In the genomic region with DNA sequence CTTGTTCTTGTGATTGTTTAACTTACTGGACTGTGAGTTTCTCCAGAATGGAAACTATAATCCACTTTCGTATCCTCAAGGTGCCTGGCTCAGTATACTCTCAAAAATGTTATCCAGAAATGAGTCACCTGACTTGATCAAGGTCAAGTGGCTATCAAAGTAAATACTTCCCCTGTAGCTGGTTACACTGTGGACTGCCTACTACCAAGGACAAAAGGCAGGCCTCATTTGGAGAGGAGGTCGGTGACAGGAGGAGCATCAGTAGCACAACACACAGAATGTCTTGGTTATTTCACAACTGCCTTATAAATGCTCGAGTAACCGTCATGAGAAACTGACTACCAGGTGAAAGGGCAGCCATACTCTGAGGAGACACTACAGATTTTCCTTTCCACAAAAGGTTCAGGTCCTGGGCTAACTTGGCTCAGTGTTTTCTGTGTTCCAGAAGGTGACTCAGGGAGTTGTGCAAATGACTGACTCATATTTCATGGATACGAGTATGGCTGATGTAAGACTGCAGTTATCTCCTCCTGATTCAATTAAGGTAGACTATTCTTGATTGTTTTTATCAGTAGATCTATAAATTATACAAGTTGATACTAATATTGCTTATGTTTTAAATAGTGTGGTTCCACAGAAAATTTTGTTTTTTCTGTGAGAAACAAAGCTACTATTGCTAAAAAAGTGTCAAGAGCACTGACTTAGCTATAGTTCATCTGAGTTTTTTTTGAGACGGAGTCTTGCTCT, we compare ENCODE assay signal across 12 cellular contexts. TPM values are rescaled to one million over a fixed set of nuclear protein-coding genes. Genes with fewer than 3 reads are reported as not detected.
DNase-seq lines count a peak whose midpoint lies in the region; ATAC-seq, FAIRE-seq and TF ChIP-seq lines count a peak whose summit lies in the region.
"Had no signal": no experiment of that assay in that cellular context is flagged by ENCODE, and none has a peak within 500 bp of the region (broad histone marks: within the 10 kb centered on the region; RNA-seq: fewer than 3 reads in every experiment).

No MANE protein-coding gene starts in this region.

- H3K36me3 Mint-ChIP-seq in HFFc6 (ENCODE audit: low read depth), result peaks cover 31% of the 10 kb centered on the region
- H3K36me3 Mint-ChIP-seq in T-helper 2 cell treated with Interferon-gamma antibody and Interleukin-4, amounts not matched to agents 5 μg/mL and 100 μg/mL, for 36 hours (ENCODE audit: low read depth), result peaks cover 24% of the 10 kb centered on the region
- H3K36me3 Mint-ChIP-seq: naive B cell had no signal

- H3K4me3 Mint-ChIP-seq in HFFc6, result peak overlapping the region; percentile 53
- no peak overlapping the region for H3K4me3 Mint-ChIP-seq in T-helper 2 cell treated with Interferon-gamma antibody and Interleukin-4, amounts not matched to agents 5 μg/mL and 100 μg/mL, for 36 hours

- H3K4me1 Mint-ChIP-seq in HFFc6 (ENCODE audit: low read depth), result peaks cover 79% of the 10 kb centered on the region
- peaks cover 39% of the 10 kb centered on the region for H3K4me1 Mint-ChIP-seq in T-helper 2 cell treated with Interferon-gamma antibody and Interleukin-4, amounts not matched to agents 5 μg/mL and 100 μg/mL, for 36 hours (ENCODE audit: low read depth)

- H3K4me1 ChIP-seq in ACC112 (ENCODE audit: control insufficient read depth, insufficient read depth, low read length, unreplicated experiment) (peaks cover 45% of the 10 kb centered on the region), HepG2 (ENCODE audit: insufficient read depth, low read length) (peaks cover 51% of the 10 kb centered on the region)

- no peak overlapping the region for H2AFZ ChIP-seq in ACC112 (ENCODE audit: low read length, unreplicated experiment)
- no peak overlapping the region for H2AFZ ChIP-seq in HepG2 (ENCODE audit: low read length)

- 33% methylated on average over 6 of the region's 6 CpGs for WGBS in HepG2 (ENCODE audit: low lambda C conversion rate)

- H3K27ac ChIP-seq in ACC112 (ENCODE audit: low read depth, low read length), result peak overlapping the region; percentile 92
- peak overlapping the region; percentile 50 for H3K27ac ChIP-seq in HepG2 (ENCODE audit: extremely low read length, insufficient read depth, low read length)

- in situ Hi-C loops in HepG2 (cut with HindIII; ENCODE audit: extremely low pct_ligation_motif_present, low pct_unique_long_range_greater_than_20kb), result no loop called here

- no peaks in the 10 kb centered on the region for H3K9me3 ChIP-seq in HepG2 (ENCODE audit: low read length)
- H3K9me3 ChIP-seq: body of pancreas, Peyer's patch had no signal

- TF ChIP-seq CTCF in HFFc6 (IDR thresholded peaks at IDR 0.05), result no peak
- no peak for TF ChIP-seq CTCF in HepG2 (CRISPR knock-in tag; IDR thresholded peaks at IDR 0.05)

- DNase-seq in HFFc6 (peak; percentile 86), amniotic stem cell (lab: John Stamatoyannopoulos, UW) (peak; percentile 77), HepG2 (ENCODE audit: low spot score) (peak; percentile 66), NCI-H345 treated with DMSO at 0.1 percent for 48 hours (lab: John Stamatoyannopoulos, UW; ENCODE audit: unreplicated experiment) (no peak), GM12892 (ENCODE audit: insufficient read length) (no peak)
- no peak for DNase-seq in T-helper 2 cell treated with Interferon-gamma antibody and Interleukin-4, amounts not matched to agents 5 μg/mL and 100 μg/mL, for 36 hours (ENCODE audit: low spot score)
- DNase-seq: GDM1, naive B cell had no signal

- TF ChIP-seq EP300 in HepG2 (IDR thresholded peaks at IDR 0.05; ENCODE audit: low read depth in 2 of 2, low read length in 2 of 2), result peak in 1 of 2 experiments; percentile 43; a peak in 1 of 4 replicates
- no peak for TF ChIP-seq EP300 in HepG2 (CRISPR knock-in tag; IDR thresholded peaks at IDR 0.05; ENCODE audit: borderline replicate concordance)

- no peak for TF ChIP-seq POLR2A in HepG2 (IDR thresholded peaks at IDR 0.05; ENCODE audit: insufficient read depth in 1 of 2, low read depth in 2 of 2, low read length in 2 of 2)
- no peak for TF ChIP-seq POLR2A in GM12892 (IDR thresholded peaks at IDR 0.05; ENCODE audit: low read depth, low read length)

- FAIRE-seq in HepG2 (lab: Jason Lieb, UNC), result peak; percentile 80
- FAIRE-seq in GM12892 (lab: Jason Lieb, UNC), result no peak

- POLR2A ChIA-PET in HepG2 (lab: Yijun Ruan, JAX), result interaction anchor here (1.5 to 2.6 kb wide), 2 partner anchors 33 to 206 kb away, joined by 5 to 13 read pairs; no protein-coding TSS in a partner anchor

- no TSS peak for BruUV-seq in HepG2 (replicated peaks; lab: Mats Ljungman, UMichigan)

- H3K4me3 ChIP-seq in ACC112 (ENCODE audit: low read depth, low read length), result peak overlapping the region; percentile 48
- no peak overlapping the region for H3K4me3 ChIP-seq in HepG2 (replicated peaks in 1 of 3; ENCODE audit: insufficient read depth in 1 of 3, low read depth in 2 of 3, low read length in 3 of 3)
- H3K4me3 ChIP-seq: body of pancreas, Peyer's patch had no signal

- no peaks in the 10 kb centered on the region for H3K9me3 Mint-ChIP-seq in HFFc6
- H3K9me3 Mint-ChIP-seq in T-helper 2 cell treated with Interferon-gamma antibody and Interleukin-4, amounts not matched to agents 5 μg/mL and 100 μg/mL, for 36 hours, result no peaks in the 10 kb centered on the region
- H3K9me3 Mint-ChIP-seq: naive B cell had no signal

- H3K27ac Mint-ChIP-seq in HFFc6, result peak overlapping the region; percentile 93
- H3K27ac Mint-ChIP-seq in T-helper 2 cell treated with Interferon-gamma antibody and Interleukin-4, amounts not matched to agents 5 μg/mL and 100 μg/mL, for 36 hours, result no peak overlapping the region

- peak overlapping the region; percentile 51 for H3K4me2 ChIP-seq in HepG2 (ENCODE audit: low read depth, low read length)

- TF ChIP-seq RAD21 in HepG2 (CRISPR knock-in tag; IDR thresholded peaks at IDR 0.05), result peak; percentile 11; the same call in 1 of the 2 replicates

- peaks cover 11% of the 10 kb centered on the region for H4K20me1 ChIP-seq in HepG2 (ENCODE audit: insufficient read depth, low read length)

- intact Hi-C loops in HepG2 (cut with micrococcal nuclease; ENCODE audit: unreplicated experiment), result loop anchor here (5.0 to 10.0 kb wide), 2 partner anchors 65 to 97 kb away; no protein-coding TSS in a partner anchor

- H3K36me3 ChIP-seq in ACC112 (ENCODE audit: insufficient read depth, low read length) (0 out of 2 replicates have a peak, but pooled peaks cover 3% of the 10 kb centered on the region), HepG2 (replicated peaks in 1 of 2; ENCODE audit: control insufficient read depth in 1 of 2, insufficient read depth in 2 of 2, low read length in 2 of 2) (no peaks in the 10 kb centered on the region)
- H3K36me3 ChIP-seq: Peyer's patch had no signal

- H3K27me3 Mint-ChIP-seq in HFFc6 (ENCODE audit: insufficient read depth), result no peaks in the 10 kb centered on the region
- H3K27me3 Mint-ChIP-seq in T-helper 2 cell treated with Interferon-gamma antibody and Interleukin-4, amounts not matched to agents 5 μg/mL and 100 μg/mL, for 36 hours (ENCODE audit: low read depth), result no peaks in the 10 kb centered on the region
- H3K27me3 Mint-ChIP-seq: naive B cell had no signal

- CTCF ChIA-PET in HepG2 (lab: Yijun Ruan, JAX; ENCODE audit: low intra/inter-chr PET ratio, low total read pairs), result no interaction called here

- H3K79me2 ChIP-seq in ACC112 (ENCODE audit: control insufficient read depth, insufficient read depth, low read length, unreplicated experiment), result peaks cover 86% of the 10 kb centered on the region
- peaks cover 42% of the 10 kb centered on the region for H3K79me2 ChIP-seq in HepG2 (ENCODE audit: insufficient read depth, low read length)

- H3K9ac ChIP-seq in HepG2 (ENCODE audit: insufficient read depth, low read depth, low read length), result peak overlapping the region; percentile 19; the same call in 1 of the 2 replicates

- no peaks in the 10 kb centered on the region for H3K27me3 ChIP-seq in ACC112 (ENCODE audit: insufficient read depth, low read length)
- no peaks in the 10 kb centered on the region; a peak in 2 of 5 replicates for H3K27me3 ChIP-seq in HepG2 (ENCODE audit: control insufficient read depth in 1 of 2, insufficient read depth in 2 of 2, low read length in 2 of 2)
- H3K27me3 ChIP-seq: body of pancreas, Peyer's patch had no signal

- ATAC-seq in HepG2 (peak; percentile 25; the same call in 2 of the 3 replicates), HG02623 (IDR thresholded peaks at IDR 0.05; ENCODE audit: unreplicated experiment) (no peak)
- ATAC-seq: body of pancreas had no signal

TF ChIP-seq in HepG2, 621 proteins besides CTCF, POLR2A, EP300 and RAD21 (continues in another document):
- TF ChIP-seq KDM1A (CRISPR knock-in tag; IDR thresholded peaks at IDR 0.05) (0 out of 2 replicates have a peak, but pooled peaks have one; percentile 15), CREM (IDR thresholded peaks at IDR 0.05) (peak; percentile 24; the same call in 1 of the 2 replicates), CREM (CRISPR knock-in tag; IDR thresholded peaks at IDR 0.05) (no peak)

RNA-seq across cellular contexts. Expression of a gene that starts 4.2 kb away (rescaled TPM):
- total RNA-seq in HFFc6 (2021; fragmentation: NEBNext Ultra II Directional; extraction: Animal tissue kit (Norgen Biotek cat#: 25700)), result 10 to 100 TPM; 60.0 to 76.6 (median 69.9) TPM
- total RNA-seq in HepG2 (2016; rRNA removed; fragmentation: Illumina TruSeq; extraction: Trizol), result 54.7 and 63.6 TPM in 2 replicates
- 18.1 and 25.9 TPM in 2 replicates for total RNA-seq in HepG2 (2016; cell fraction: cytosol; rRNA removed; fragmentation: Illumina TruSeq; extraction: Trizol; ENCODE audit: low read depth)
- total RNA-seq in HepG2 (2016; cell fraction: insoluble cytoplasmic fraction; rRNA removed; fragmentation: Illumina TruSeq; extraction: Trizol), result 53.9 and 58.9 TPM in 2 replicates
- 49.7 and 54.2 TPM in 2 replicates for total RNA-seq in HepG2 (2016; cell fraction: membrane; rRNA removed; fragmentation: Illumina TruSeq; extraction: Trizol)
- 31.8 and 32.4 TPM in 2 replicates for total RNA-seq in HepG2 (2016; cell fraction: nucleus; rRNA removed; fragmentation: Illumina TruSeq; extraction: Trizol)
- 46.4 and 48.2 TPM in 2 replicates for polyA plus RNA-seq in HepG2 (2011; rRNA removed)
- polyA plus RNA-seq in HepG2 (2011; cell fraction: cytosol; rRNA removed), result 27.7 and 34.1 TPM in 2 replicates
- 12.4 and 14.5 TPM in 2 replicates for polyA plus RNA-seq in HepG2 (2011; cell fraction: nucleus; rRNA removed)
- 49.5 and 71.9 TPM in 2 replicates for polyA plus RNA-seq in HepG2 (2012)
- polyA plus RNA-seq in HepG2 (2016; cell fraction: cytosol; fragmentation: Illumina TruSeq; extraction: Trizol; ENCODE audit: low read depth), result 25.8 and 27.0 TPM in 2 replicates
- 74.5 and 85.3 TPM in 2 replicates for polyA plus RNA-seq in HepG2 (2016; cell fraction: insoluble cytoplasmic fraction; fragmentation: Illumina TruSeq; extraction: Trizol; ENCODE audit: low read depth)
- polyA plus RNA-seq in HepG2 (2016; cell fraction: membrane; fragmentation: Illumina TruSeq; extraction: Trizol; ENCODE audit: low read depth), result 59.1 and 60.1 TPM in 2 replicates
- polyA plus RNA-seq in HepG2 (2016; cell fraction: nucleus; fragmentation: Illumina TruSeq; extraction: Trizol; ENCODE audit: insufficient read depth, low read depth), result 48.6 and 48.7 TPM in 2 replicates
- 42.9 and 44.3 TPM in 2 replicates for polyA minus RNA-seq in HepG2 (2011; rRNA and poly(A)+ RNA removed; ENCODE audit: low replicate concordance)
- 25.1 and 33.3 TPM in 2 replicates for polyA minus RNA-seq in HepG2 (2011; cell fraction: cytosol; rRNA and poly(A)+ RNA removed)
- 27.3 and 40.3 TPM in 2 replicates for polyA minus RNA-seq in HepG2 (2011; cell fraction: nucleus; rRNA and poly(A)+ RNA removed)
- polyA plus RNA-seq in GM12892 (2012; ENCODE audit: missing spikeins), result 19.3 TPM

Comparison
In these comparisons a context has a peak if more than half of its experiments do, and no peak if none do; other contexts are left out.
1. DNase-seq: peak in HFFc6 (single experiment), amniotic stem cell (single experiment) and HepG2 (single experiment); none in NCI-H345 treated with DMSO at 0.1 percent for 48 hours (single experiment), GM12892 (single experiment) and T-helper 2 cell treated with Interferon-gamma antibody and Interleukin-4, amounts not matched to agents 5 μg/mL and 100 μg/mL, for 36 hours (single experiment).